Comparison of ENCODE assay signal across 8 cellular contexts in genomic region chr9:38067611-38067891, GRCh38. TPM values are rescaled to one million over a fixed set of nuclear protein-coding genes. Genes with fewer than 3 reads are reported as not detected.
A peak's percentile ranks its signal among the peaks of the same experiment; 100 is the strongest.
DNase-seq lines count a peak whose midpoint lies in the region; ATAC-seq and TF ChIP-seq lines count a peak whose summit lies in the region.

No MANE protein-coding gene starts in this region.

- no peak overlapping the region for H2BK120ac ChIP-seq in mesendoderm (ENCODE audit: low read depth, low read length)

- H3K4me3 Mint-ChIP-seq in stimulated activated naive CD8-positive, alpha-beta T cell treated with anti-CD3 and anti-CD28 coated beads, Interleukin-15, Interleukin-2, amounts not matched to agents 100 ng/mL and 50 ng/mL, for 24 hours: peak overlapping the region; percentile 80

- peak overlapping the region; percentile 97 for H3K4ac ChIP-seq in mesendoderm (ENCODE audit: low read depth, low read length)

- H3K4me1 Mint-ChIP-seq in stimulated activated naive CD8-positive, alpha-beta T cell treated with anti-CD3 and anti-CD28 coated beads, Interleukin-15, Interleukin-2, amounts not matched to agents 100 ng/mL and 50 ng/mL, for 24 hours (ENCODE audit: low read depth): peaks cover 29% of the 10 kb centered on the region

- H3K36me3 Mint-ChIP-seq in stimulated activated naive CD8-positive, alpha-beta T cell treated with anti-CD3 and anti-CD28 coated beads, Interleukin-15, Interleukin-2, amounts not matched to agents 100 ng/mL and 50 ng/mL, for 24 hours (ENCODE audit: low read depth): no peaks in the 10 kb centered on the region

- peak overlapping the region; percentile 98 for H3K56ac ChIP-seq in mesendoderm (ENCODE audit: low read length)

- H3K36me3 ChIP-seq in mesendoderm (ENCODE audit: control insufficient read depth, insufficient read depth, low read length) (no peaks in the 10 kb centered on the region), uterus (no peaks in the 10 kb centered on the region)

- peaks cover 20% of the 10 kb centered on the region for H3K27me3 Mint-ChIP-seq in stimulated activated naive CD8-positive, alpha-beta T cell treated with anti-CD3 and anti-CD28 coated beads, Interleukin-15, Interleukin-2, amounts not matched to agents 100 ng/mL and 50 ng/mL, for 24 hours

- H3K4me2 ChIP-seq in mesendoderm (ENCODE audit: low read length): peak overlapping the region; percentile 84

- DNase-seq in stimulated activated naive CD8-positive, alpha-beta T cell treated with anti-CD3 and anti-CD28 coated beads, Interleukin-15, Interleukin-2, amounts not matched to agents 100 U/mL and 50 U/mL, for 24 hours: no peak
- peak; percentile 8 for DNase-seq in central memory CD4-positive, alpha-beta T cell
- DNase-seq in mesendoderm (no peak), uterus (peak in 1 of 2 donors; percentile 23), DMS114 treated with DMSO at 0.1 percent for 48 hours (lab: John Stamatoyannopoulos, UW; ENCODE audit: unreplicated experiment) (no peak)
- DNase-seq in stimulated activated CD4-positive, alpha-beta T cell treated with anti-CD3 and anti-CD28 coated beads, Interleukin-4, amount 100 ng/mL, for 24 hours: no peak

- no CpG with 5 or more reads among the region's 21 CpGs for WGBS in mesendoderm (ENCODE audit: extremely low coverage, insufficient coverage, low lambda C conversion rate)

- no peak for TF ChIP-seq POLR2A in uterus (IDR thresholded peaks at IDR 0.05)

- peak overlapping the region; percentile 36 for H3K27ac Mint-ChIP-seq in stimulated activated naive CD8-positive, alpha-beta T cell treated with anti-CD3 and anti-CD28 coated beads, Interleukin-15, Interleukin-2, amounts not matched to agents 100 ng/mL and 50 ng/mL, for 24 hours

- H2BK5ac ChIP-seq in mesendoderm (ENCODE audit: low read length): peak overlapping the region; percentile 64

- H3K4me3 ChIP-seq in mesendoderm (ENCODE audit: low read length): peak overlapping the region; percentile 86
- H3K4me3 ChIP-seq in uterus: peak overlapping the region; percentile 54 to 63

- no peaks in the 10 kb centered on the region for H3K27me3 ChIP-seq in mesendoderm (ENCODE audit: insufficient read depth, low read length, poor library complexity)
- no peaks in the 10 kb centered on the region for H3K27me3 ChIP-seq in uterus

- no peak overlapping the region for H2AK5ac ChIP-seq in mesendoderm (ENCODE audit: low read length)

- H3K9ac ChIP-seq in mesendoderm (ENCODE audit: low read length): peak overlapping the region; percentile 92

- no peak overlapping the region for H4K8ac ChIP-seq in mesendoderm (ENCODE audit: low read depth, low read length)

- H3K4me1 ChIP-seq in mesendoderm (ENCODE audit: control insufficient read depth, low read depth, low read length): peaks cover 27% of the 10 kb centered on the region
- peaks cover 0 to 8% of the 10 kb centered on the region in 2 donors for H3K4me1 ChIP-seq in uterus

- H3K79me1 ChIP-seq in mesendoderm (ENCODE audit: low read length): peaks cover 9% of the 10 kb centered on the region

- no peak overlapping the region for H2BK15ac ChIP-seq in mesendoderm (replicated peaks; ENCODE audit: low read depth)

- peak overlapping the region; percentile 99 for H3K27ac ChIP-seq in mesendoderm (ENCODE audit: low read depth, low read length)
- H3K27ac ChIP-seq in uterus: peak overlapping the region; percentile 77 to 80

- H3K23ac ChIP-seq in mesendoderm (ENCODE audit: low read length): peak overlapping the region; percentile 29

- H4K5ac ChIP-seq in mesendoderm (ENCODE audit: low read length): no peak overlapping the region

- no peak for TF ChIP-seq CTCF in uterus (IDR thresholded peaks at IDR 0.05)

- H3K9me3 Mint-ChIP-seq in stimulated activated naive CD8-positive, alpha-beta T cell treated with anti-CD3 and anti-CD28 coated beads, Interleukin-15, Interleukin-2, amounts not matched to agents 100 ng/mL and 50 ng/mL, for 24 hours: no peaks in the 10 kb centered on the region

- peak overlapping the region; percentile 100 for H3K18ac ChIP-seq in mesendoderm (ENCODE audit: low read length)

- peaks cover 59% of the 10 kb centered on the region for H3K79me2 ChIP-seq in mesendoderm (ENCODE audit: control insufficient read depth, insufficient read depth, low read length)

- H3K9me3 ChIP-seq in uterus: no peaks in the 10 kb centered on the region

- intact Hi-C loops in uterus (cut with DNase I; ENCODE audit: low total_unique reads): loop anchor here (10.0 kb wide), 1 partner anchor 153 kb away; no protein-coding TSS in a partner anchor

- ATAC-seq in stimulated activated naive CD8-positive, alpha-beta T cell treated with anti-CD3 and anti-CD28 coated beads, Interleukin-15, Interleukin-2, amounts not matched to agents 100 U/mL and 50 U/mL, for 24 hours: no peak
- ATAC-seq in GM19395 (IDR thresholded peaks at IDR 0.05; ENCODE audit: unreplicated experiment): no peak

RNA-seq across cellular contexts. Expression of gene SHB, which starts 1.5 kb away (rescaled TPM):
- polyA plus RNA-seq in mesendoderm (2013, experiment 1 of 2): 13.4 TPM
- 13.5 TPM for polyA plus RNA-seq in mesendoderm (2013, experiment 2 of 2)
- 10 to 100 TPM in 1 of 4 donors, 1 to 10 TPM in 3; 3.5 to 19.6 (median 7.3) TPM for total RNA-seq in uterus
